In genomic region chr5:169828385-169828784, GRCh38 we compare ENCODE assay signal across 12 cellular contexts.
DNase-seq lines count a peak whose midpoint lies in the region; ATAC-seq and TF ChIP-seq lines count a peak whose summit lies in the region.
"Had no signal": no experiment of that assay in that cellular context is flagged by ENCODE, and none has a peak within 500 bp of the region (broad histone marks: within the 10 kb centered on the region; RNA-seq: fewer than 3 reads in every experiment).

No MANE protein-coding gene starts in this region.

- intact Hi-C loops in natural killer cell (cut with micrococcal nuclease): no loop called here

- no peaks in the 10 kb centered on the region for H3K36me3 Mint-ChIP-seq in natural killer cell

- H3K27ac Mint-ChIP-seq in natural killer cell: peak overlapping the region; percentile 10 to 74

- no peak overlapping the region for H3K4me3 Mint-ChIP-seq in natural killer cell

- ATAC-seq in GM18511 (IDR thresholded peaks at IDR 0.05; ENCODE audit: unreplicated experiment) (peak; percentile 63), GM21423 (IDR thresholded peaks at IDR 0.05; ENCODE audit: unreplicated experiment) (peak; percentile 42), HG03354 (IDR thresholded peaks at IDR 0.05; ENCODE audit: poor library complexity, severe bottlenecking, unreplicated experiment) (peak; percentile 46), natural killer cell (no peak)
- ATAC-seq: HepG2, left cardiac atrium had no signal

- TF ChIP-seq CTCF in natural killer cell (IDR thresholded peaks at IDR 0.05): no peak

- peaks cover 46 to 58% of the 10 kb centered on the region in 2 donors for H3K4me1 Mint-ChIP-seq in natural killer cell

- DNase-seq in natural killer cell (no peak), NCI-H1694 treated with DMSO at 0.1 percent for 48 hours (lab: John Stamatoyannopoulos, UW) (no peak), anterior cingulate cortex (lab: John Stamatoyannopoulos, UW) (no peak), T1000 (lab: John Stamatoyannopoulos, UW) (no peak)
- DNase-seq: activated CD4-positive, alpha-beta T cell treated with anti-CD3 and anti-CD28 coated beads, Interleukin-2, amount 50 U/mL, for 1 hour; activated effector memory CD4-positive, alpha-beta T cell treated with Interleukin-2 at 50 U/mL for 16 hours; DND-41; left cardiac atrium had no signal

- H3K9me3 Mint-ChIP-seq in natural killer cell: no peaks in the 10 kb centered on the region

- H3K27me3 Mint-ChIP-seq in natural killer cell (ENCODE audit: low read depth in 2 of 2): no peaks in the 10 kb centered on the region

Comparison
In these comparisons a context has a peak if more than half of its experiments do, and no peak if none do; other contexts are left out.
1. ATAC-seq: peak in GM18511 (single experiment), GM21423 (single experiment) and HG03354 (single experiment); none in natural killer cell (0 of 3).